In genomic region chr17:8118769-8119574, GRCh38 we compare ENCODE assay signal across 8 cellular contexts. TPM values are rescaled to one million over a fixed set of nuclear protein-coding genes. Genes with fewer than 3 reads are reported as not detected.
A peak's percentile ranks its signal among the peaks of the same experiment; 100 is the strongest.
DNase-seq lines count a peak whose midpoint lies in the region; ATAC-seq, FAIRE-seq and TF ChIP-seq lines count a peak whose summit lies in the region.

No MANE protein-coding gene starts in this region.

- H3K27ac ChIP-seq in cingulate gyrus (ENCODE audit: low read depth, low read length), result peak overlapping the region; percentile 88

- peak overlapping the region; percentile 91 for H3K4me3 Mint-ChIP-seq in activated CD4-positive, alpha-beta T cell treated with anti-CD3 and anti-CD28 coated beads, Interleukin-2, amount 10 ng/mL, durations not matched to agents 24 days and 14 days

- no peak for FAIRE-seq in GM12891 (lab: Jason Lieb, UNC)

- H3K27ac Mint-ChIP-seq in activated CD4-positive, alpha-beta T cell treated with anti-CD3 and anti-CD28 coated beads, Interleukin-2, amount 10 ng/mL, durations not matched to agents 24 days and 14 days, result peak overlapping the region; percentile 92

- DNase-seq in GM12891 (ENCODE audit: insufficient read length, low spot score) (peak; percentile 76), NCI-H510A treated with DMSO at 0.1 percent for 48 hours (lab: John Stamatoyannopoulos, UW) (peak; percentile 96), kidney tubule cell (ENCODE audit: low spot score) (peak; percentile 87)
- DNase-seq in activated CD4-positive, alpha-beta T cell treated with anti-CD3 and anti-CD28 coated beads, Interleukin-2, amount 10 ng/mL, durations not matched to agents 24 days and 14 days, result peak; percentile 95
- peak; percentile 69 to 73 for DNase-seq in stimulated activated CD4-positive, alpha-beta T cell treated with anti-CD3 and anti-CD28 coated beads, Interleukin-1b, Interleukin-23, amount 100 ng/mL, for 1 hour (ENCODE audit: low read depth in 2 of 2)

- H3K4me1 Mint-ChIP-seq in activated CD4-positive, alpha-beta T cell treated with anti-CD3 and anti-CD28 coated beads, Interleukin-2, amount 10 ng/mL, durations not matched to agents 24 days and 14 days, result peaks cover 51% of the 10 kb centered on the region

- H3K27me3 Mint-ChIP-seq in activated CD4-positive, alpha-beta T cell treated with anti-CD3 and anti-CD28 coated beads, Interleukin-2, amount 10 ng/mL, durations not matched to agents 24 days and 14 days, result peaks cover 61% of the 10 kb centered on the region

- peak; percentile 36 for ATAC-seq in HG03196 (IDR thresholded peaks at IDR 0.05; ENCODE audit: unreplicated experiment)
- ATAC-seq in HG02852 (IDR thresholded peaks at IDR 0.05; ENCODE audit: unreplicated experiment), result no peak

- H3K36me3 Mint-ChIP-seq in activated CD4-positive, alpha-beta T cell treated with anti-CD3 and anti-CD28 coated beads, Interleukin-2, amount 10 ng/mL, durations not matched to agents 24 days and 14 days (ENCODE audit: low read depth), result peaks cover 4% of the 10 kb centered on the region

- no peaks in the 10 kb centered on the region for H3K9me3 Mint-ChIP-seq in activated CD4-positive, alpha-beta T cell treated with anti-CD3 and anti-CD28 coated beads, Interleukin-2, amount 10 ng/mL, durations not matched to agents 24 days and 14 days

- TF ChIP-seq POLR2A in GM12891 (IDR thresholded peaks at IDR 0.05; ENCODE audit: low read depth, low read length), result no peak

- intact Hi-C loops in activated CD4-positive, alpha-beta T cell treated with anti-CD3 and anti-CD28 coated beads, Interleukin-2, amount 10 ng/mL, durations not matched to agents 24 days and 14 days (cut with micrococcal nuclease), result loop anchor here (1.0 to 10.0 kb wide), 6 partner anchors 39 to 204 kb away; partner anchors contain the start of genes RNF227 and SLC25A35

TF ChIP-seq in GM12891, 5 proteins besides CTCF, POLR2A, EP300 and RAD21:
- TF ChIP-seq POLR2AphosphoS5 (IDR thresholded peaks at IDR 0.05; ENCODE audit: low read depth, low read length) (no peak), TAF1 (IDR thresholded peaks at IDR 0.05; ENCODE audit: low read depth, low read length) (no peak), SPI1 (IDR thresholded peaks at IDR 0.05; ENCODE audit: low read depth, low read length) (no peak), POU2F2 (IDR thresholded peaks at IDR 0.05; ENCODE audit: low read depth, low read length) (no peak), PAX5 (IDR thresholded peaks at IDR 0.05; ENCODE audit: insufficient read depth, low read length, severe bottlenecking) (no peak)

RNA-seq across cellular contexts. Expression of gene ALOXE3, which starts 0.7 kb away (rescaled TPM):
- polyA plus RNA-seq in GM12891 (2012; ENCODE audit: low read depth, missing spikeins), result not detected
- not detected in 2 replicates for total RNA-seq in activated CD4-positive, alpha-beta T cell treated with anti-CD3 and anti-CD28 coated beads, Interleukin-2, amount 10 ng/mL, durations not matched to agents 24 days and 14 days

RNA-seq across cellular contexts. Expression of gene HES7, which starts 4.9 kb away (rescaled TPM):
- 0.39 TPM for polyA plus RNA-seq in GM12891 (2012; ENCODE audit: low read depth, missing spikeins)
- total RNA-seq in activated CD4-positive, alpha-beta T cell treated with anti-CD3 and anti-CD28 coated beads, Interleukin-2, amount 10 ng/mL, durations not matched to agents 24 days and 14 days, result 1.5 and 2.1 TPM in 2 replicates

RNA-seq across cellular contexts. Expression of gene ALOX12B, which starts 31.5 kb away (rescaled TPM):
- polyA plus RNA-seq in GM12891 (2012; ENCODE audit: low read depth, missing spikeins), result 0.12 TPM
- total RNA-seq in activated CD4-positive, alpha-beta T cell treated with anti-CD3 and anti-CD28 coated beads, Interleukin-2, amount 10 ng/mL, durations not matched to agents 24 days and 14 days, result 0.77 and 0.88 TPM in 2 replicates

RNA-seq across cellular contexts. Expression of gene PER1, which starts 33.2 kb away (rescaled TPM):
- 17.1 TPM for polyA plus RNA-seq in GM12891 (2012; ENCODE audit: low read depth, missing spikeins)
- 39.4 and 41.7 TPM in 2 replicates for total RNA-seq in activated CD4-positive, alpha-beta T cell treated with anti-CD3 and anti-CD28 coated beads, Interleukin-2, amount 10 ng/mL, durations not matched to agents 24 days and 14 days

RNA-seq across cellular contexts. Expression of gene VAMP2, which starts 43.8 kb away (rescaled TPM):
- 40.0 TPM for polyA plus RNA-seq in GM12891 (2012; ENCODE audit: low read depth, missing spikeins)
- 45.1 and 49.6 TPM in 2 replicates for total RNA-seq in activated CD4-positive, alpha-beta T cell treated with anti-CD3 and anti-CD28 coated beads, Interleukin-2, amount 10 ng/mL, durations not matched to agents 24 days and 14 days
